ENCODE assay signal across 9 cellular contexts in the genomic region with DNA sequence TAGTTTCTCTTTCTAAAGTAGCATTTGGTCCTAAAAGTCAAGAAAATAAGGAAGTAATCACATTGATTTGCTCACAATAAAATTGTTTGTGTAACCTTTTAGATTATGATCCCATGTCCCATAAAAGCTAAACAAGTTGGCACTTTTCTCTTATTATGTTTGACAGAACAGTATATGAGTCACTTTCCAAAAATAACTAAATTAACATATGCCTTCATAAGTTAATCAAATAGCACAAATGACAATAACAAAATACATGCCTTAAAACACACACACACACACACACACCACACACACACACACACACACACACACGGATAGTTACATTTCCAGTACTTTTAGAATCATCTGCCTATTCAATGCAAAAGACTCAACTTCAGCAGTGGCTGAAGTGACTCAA. TPM values are rescaled to one million over a fixed set of nuclear protein-coding genes. Genes with fewer than 3 reads are reported as not detected.
DNase-seq lines count a peak whose midpoint lies in the region; ATAC-seq, FAIRE-seq and TF ChIP-seq lines count a peak whose summit lies in the region.
"Had no signal": no experiment of that assay in that cellular context is flagged by ENCODE, and none has a peak within 500 bp of the region (broad histone marks: within the 10 kb centered on the region; RNA-seq: fewer than 3 reads in every experiment).

No MANE protein-coding gene starts in this region.

- ATAC-seq in activated T-cell treated with anti-CD3 and anti-CD28 coated beads, Interleukin-2, amount 50 U/mL, for 72 hours (replicated peaks in 1 of 2): no peak
- ATAC-seq in activated B cell treated with CpG ODN at 0.5 μM for 24 hours (ENCODE audit: low read depth) (no peak), GM19023 (IDR thresholded peaks at IDR 0.05; ENCODE audit: unreplicated experiment) (no peak)
- ATAC-seq: left lobe of liver had no signal

- H3K27me3 ChIP-seq in subcutaneous abdominal adipose tissue (ENCODE audit: control insufficient read depth in 5 of 5, insufficient read depth in 4 of 5, low read length in 5 of 5) (no peaks in the 10 kb centered on the region), small intestine (ENCODE audit: control insufficient read depth in 2 of 2, insufficient read depth in 2 of 2, low read length in 2 of 2) (no peaks in the 10 kb centered on the region)

- H3K27ac ChIP-seq in subcutaneous abdominal adipose tissue (ENCODE audit: low read depth, low read length) (peak overlapping the region; percentile 96), small intestine (ENCODE audit: low read depth in 1 of 2, low read length in 1 of 2) (no peak overlapping the region)

- H3K4me3 ChIP-seq in fibroblast of villous mesenchyme (ENCODE audit: low read depth, low read length): peak overlapping the region; percentile 92
- H3K4me3 ChIP-seq in subcutaneous abdominal adipose tissue (ENCODE audit: low read depth in 1 of 5, low read length in 5 of 5): peak overlapping the region in 4 of 5 donors; percentile 22 to 99 (median 62)
- H3K4me3 ChIP-seq in small intestine (ENCODE audit: low read depth in 1 of 2, low read length in 2 of 2): peak overlapping the region in 1 of 2 donors; percentile 50

- WGBS in small intestine, 3 donors: 3 to 12% (median 7%) methylated on average over 1 of the region's 1 CpG

- POLR2A ChIA-PET in activated B cell treated with CpG ODN at 0.5 μM for 24 hours (lab: Charles Lee): interaction anchor here (0.5 kb wide), 1 partner anchor 35 kb away, joined by 3 read pairs; no protein-coding TSS in a partner anchor

- H3K4me1 Mint-ChIP-seq in activated T-cell treated with anti-CD3 and anti-CD28 coated beads, Interleukin-2, amount 50 U/mL, for 72 hours (ENCODE audit: low read depth): peaks cover 60% of the 10 kb centered on the region
- peaks cover 52% of the 10 kb centered on the region for H3K4me1 Mint-ChIP-seq in activated B cell treated with CpG ODN at 0.5 μM for 24 hours

- H3K9me3 ChIP-seq in subcutaneous abdominal adipose tissue (ENCODE audit: control insufficient read depth in 5 of 5, low read length in 5 of 5): no peaks in the 10 kb centered on the region
- H3K9me3 ChIP-seq in small intestine (ENCODE audit: control insufficient read depth, low read depth): no peaks in the 10 kb centered on the region

- H3K27ac Mint-ChIP-seq in activated T-cell treated with anti-CD3 and anti-CD28 coated beads, Interleukin-2, amount 50 U/mL, for 72 hours: peak overlapping the region; percentile 98
- no peak overlapping the region for H3K27ac Mint-ChIP-seq in activated B cell treated with CpG ODN at 0.5 μM for 24 hours

- H3K36me3 Mint-ChIP-seq in activated T-cell treated with anti-CD3 and anti-CD28 coated beads, Interleukin-2, amount 50 U/mL, for 72 hours (ENCODE audit: insufficient read depth in 2 of 2): peaks cover 13 to 39% of the 10 kb centered on the region in 2 donors
- H3K36me3 Mint-ChIP-seq in activated B cell treated with CpG ODN at 0.5 μM for 24 hours (ENCODE audit: low read depth): peaks cover 58% of the 10 kb centered on the region

- peaks cover 0 to 50% (median 43%) of the 10 kb centered on the region in 5 donors for H3K4me1 ChIP-seq in subcutaneous abdominal adipose tissue (ENCODE audit: control insufficient read depth in 5 of 5, insufficient read depth in 5 of 5, low read length in 5 of 5)
- peaks cover 0 to 2% of the 10 kb centered on the region in 2 donors for H3K4me1 ChIP-seq in small intestine (ENCODE audit: control insufficient read depth in 2 of 2, insufficient read depth in 1 of 2, low read depth in 1 of 2, low read length in 1 of 2)

- CTCF ChIA-PET in activated B cell treated with CpG ODN at 0.5 μM for 24 hours (lab: Charles Lee): interaction anchor here (1.1 to 1.6 kb wide), 2 partner anchors 10 to 47 kb away, joined by 3 to 4 read pairs; no protein-coding TSS in a partner anchor

- H3K27me3 Mint-ChIP-seq in activated T-cell treated with anti-CD3 and anti-CD28 coated beads, Interleukin-2, amount 50 U/mL, for 72 hours (ENCODE audit: low read depth): no peaks in the 10 kb centered on the region
- no peaks in the 10 kb centered on the region for H3K27me3 Mint-ChIP-seq in activated B cell treated with CpG ODN at 0.5 μM for 24 hours

- no peak for FAIRE-seq in small intestine (lab: Jason Lieb, UNC)

- intact Hi-C loops in activated B cell treated with CpG ODN at 0.5 μM for 24 hours (cut with micrococcal nuclease): no loop called here
- intact Hi-C loops in posterior cingulate gyrus (cut with DNase I): no loop called here

- H3K36me3 ChIP-seq in subcutaneous abdominal adipose tissue (ENCODE audit: control insufficient read depth in 5 of 5, insufficient read depth in 5 of 5, low read length in 5 of 5) (peaks cover 0 to 9% (median 6%) of the 10 kb centered on the region in 5 donors), small intestine (ENCODE audit: control insufficient read depth in 2 of 2, insufficient read depth in 2 of 2, low read length in 2 of 2) (peaks cover 0 to 5% of the 10 kb centered on the region in 2 donors)

- H3K9ac ChIP-seq in subcutaneous abdominal adipose tissue (ENCODE audit: low read length in 5 of 5): peak overlapping the region in 2 of 5 donors; percentile 52 to 97

- DNase-seq in activated T-cell treated with anti-CD3 and anti-CD28 coated beads, Interleukin-2, amount 50 U/mL, for 72 hours: no peak
- DNase-seq in activated T-cell treated with anti-CD3 and anti-CD28 coated beads for 4 hours (no peak), activated B cell treated with CpG ODN at 0.5 μM for 24 hours (no peak), fibroblast of villous mesenchyme (ENCODE audit: low read depth) (peak; percentile 13), small intestine (no peak), posterior cingulate gyrus (no peak)

- H3K9me3 Mint-ChIP-seq in activated T-cell treated with anti-CD3 and anti-CD28 coated beads, Interleukin-2, amount 50 U/mL, for 72 hours: no peaks in the 10 kb centered on the region
- no peaks in the 10 kb centered on the region for H3K9me3 Mint-ChIP-seq in activated B cell treated with CpG ODN at 0.5 μM for 24 hours

- H3K4me3 Mint-ChIP-seq in activated T-cell treated with anti-CD3 and anti-CD28 coated beads, Interleukin-2, amount 50 U/mL, for 72 hours: peak overlapping the region; percentile 93 to 98
- peak overlapping the region; percentile 96 for H3K4me3 Mint-ChIP-seq in activated B cell treated with CpG ODN at 0.5 μM for 24 hours

- TF ChIP-seq CTCF in activated B cell treated with CpG ODN at 0.5 μM for 24 hours (IDR thresholded peaks at IDR 0.05): no peak
- TF ChIP-seq CTCF in fibroblast of villous mesenchyme (IDR thresholded peaks at IDR 0.05; ENCODE audit: insufficient read depth, low read depth, low read length): no peak

RNA-seq across cellular contexts. Expression of a gene that starts 2.8 kb away (rescaled TPM):
- 10 to 100 TPM; 59.9 to 61.6 TPM for total RNA-seq in activated T-cell treated with anti-CD3 and anti-CD28 coated beads, Interleukin-2, amount 50 U/mL, for 72 hours
- total RNA-seq in activated B cell treated with CpG ODN at 0.5 μM for 24 hours: 81.4 and 101 TPM in 2 replicates
- 65.1 and 88.1 TPM in 2 replicates for total RNA-seq in fibroblast of villous mesenchyme
- polyA plus RNA-seq in small intestine: 1 to 10 TPM; 7.3 to 10.0 (median 8.9) TPM
